14 cellular contexts compared by ENCODE assay signal in genomic region chr13:79995334-79995733, GRCh38.
DNase-seq lines count a peak whose midpoint lies in the region; ATAC-seq and TF ChIP-seq lines count a peak whose summit lies in the region.
"Had no signal": no experiment of that assay in that cellular context is flagged by ENCODE, and none has a peak within 500 bp of the region (broad histone marks: within the 10 kb centered on the region; RNA-seq: fewer than 3 reads in every experiment).

No MANE protein-coding gene starts in this region.

- DNase-seq in HS-27A (ENCODE audit: low read depth), result peak; percentile 33
- DNase-seq in iris pigment epithelial cell (ENCODE audit: low read depth), result peak; percentile 92
- DNase-seq in erythroblast (lab: John Stamatoyannopoulos, UW), result no peak
- DNase-seq in HK-2 (ENCODE audit: unreplicated experiment), result no peak
- DNase-seq in activated gamma-delta T cell treated with Interleukin-2 at 50 U/mL for 16 hours, result no peak
- DNase-seq: AML-193; heart right ventricle; NCI-H1048; NK-92 treated with Interleukin-12 subunit alpha and Interleukin-12 subunit beta, amount 100 ng/mL, for 24 hours; small intestine; T-helper 2 cell had no signal

- peaks cover 5% of the 10 kb centered on the region for H3K4me1 ChIP-seq in ACC112 (ENCODE audit: control insufficient read depth, insufficient read depth, low read length, unreplicated experiment)
- H3K4me1 ChIP-seq: heart right ventricle had no signal

- TF ChIP-seq POLR2A in erythroblast (IDR thresholded peaks at IDR 0.05; ENCODE audit: low read length), result no peak

- no peaks in the 10 kb centered on the region for H3K79me2 ChIP-seq in ACC112 (ENCODE audit: control insufficient read depth, insufficient read depth, low read length, unreplicated experiment)

- no peak for ATAC-seq in GM19455 (IDR thresholded peaks at IDR 0.05; ENCODE audit: unreplicated experiment)

- peaks cover 14% of the 10 kb centered on the region for H3K4me1 Mint-ChIP-seq in brain

- peak overlapping the region in 3 of 5 experiments; percentile 60 to 90 (median 90) for H3K27ac Mint-ChIP-seq in brain

- H3K36me3 ChIP-seq in ACC112 (ENCODE audit: insufficient read depth, low read length), result no peaks in the 10 kb centered on the region
- H3K36me3 ChIP-seq: heart right ventricle had no signal

- peaks cover 0 to 17% (median 0%) of the 10 kb centered on the region in 5 experiments for H3K9me3 Mint-ChIP-seq in brain

- no peaks in the 10 kb centered on the region for H3K27me3 ChIP-seq in ACC112 (ENCODE audit: insufficient read depth, low read length)
- H3K27me3 ChIP-seq: heart right ventricle had no signal

- H3K27me3 Mint-ChIP-seq in brain, result peaks cover 3% of the 10 kb centered on the region

- no peak for TF ChIP-seq CTCF in brain (conservative IDR thresholded peaks at IDR 0.05)

- no peak overlapping the region for H2AFZ ChIP-seq in ACC112 (ENCODE audit: low read length, unreplicated experiment)

- no peaks in the 10 kb centered on the region for H3K36me3 Mint-ChIP-seq in brain

- no peak overlapping the region for H3K4me3 Mint-ChIP-seq in brain

- no peak overlapping the region for H3K4me3 ChIP-seq in ACC112 (ENCODE audit: low read depth, low read length)
- H3K4me3 ChIP-seq: heart right ventricle had no signal

- H3K27ac ChIP-seq in ACC112 (ENCODE audit: low read depth, low read length), result peak overlapping the region; percentile 30; the same call in 1 of the 2 replicates
- H3K27ac ChIP-seq: heart right ventricle had no signal

Comparison
In these comparisons a context has a peak if more than half of its experiments do, and no peak if none do; other contexts are left out.
1. DNase-seq: peak in HS-27A (single experiment) and iris pigment epithelial cell (single experiment); none in erythroblast (0 of 2), HK-2 (single experiment) and activated gamma-delta T cell treated with Interleukin-2 at 50 U/mL for 16 hours (single experiment).